In genomic region chr10:101441539-101442455, GRCh38 we compare ENCODE assay signal across 1 cellular context.
TF ChIP-seq lines count a peak whose summit lies in the region.

No MANE protein-coding gene starts in this region.

TF ChIP-seq in HEK293, 187 proteins besides CTCF, POLR2A, EP300 and RAD21 (continued from another document):
- TF ChIP-seq ZNF518A (tag by site-specific recombination; conservative IDR thresholded peaks at IDR 0.05; ENCODE audit: low read depth) (0 out of 2 replicates have a peak, but pooled peaks have one; percentile 54), ZNF10 (tag by site-specific recombination; IDR thresholded peaks at IDR 0.05) (peak; percentile 82; the same call in 1 of the 2 replicates), ZNF169 (tag by site-specific recombination; IDR thresholded peaks at IDR 0.05) (no peak; the same call in 1 of the 2 replicates), ZNF701 (tag by site-specific recombination; IDR thresholded peaks at IDR 0.05) (no peak), ZNF24 (tag by site-specific recombination; IDR thresholded peaks at IDR 0.05) (peak; percentile 97), IKZF3 (tag by site-specific recombination; IDR thresholded peaks at IDR 0.05) (peak; percentile 83), ZSCAN30 (tag by site-specific recombination; IDR thresholded peaks at IDR 0.05) (peak; percentile 91; the same call in 1 of the 2 replicates), ZNF335 (tag by site-specific recombination; conservative IDR thresholded peaks at IDR 0.05) (peak; percentile 84), ZNF121 (tag by site-specific recombination; IDR thresholded peaks at IDR 0.05) (no peak), ZNF624 (tag by site-specific recombination; IDR thresholded peaks at IDR 0.05) (peak; percentile 47; the same call in 1 of the 2 replicates), ZNF837 (tag by site-specific recombination; IDR thresholded peaks at IDR 0.05) (peak; percentile 94; the same call in 1 of the 2 replicates), ZNF423 (tag by site-specific recombination; IDR thresholded peaks at IDR 0.05) (no peak), ZNF174 (tag by site-specific recombination; IDR thresholded peaks at IDR 0.05) (no peak), ZNF510 (tag by site-specific recombination; IDR thresholded peaks at IDR 0.05; ENCODE audit: insufficient replicate concordance) (no peak), ZNF544 (tag by site-specific recombination; IDR thresholded peaks at IDR 0.05) (no peak), ZSCAN5A (tag by site-specific recombination; IDR thresholded peaks at IDR 0.05) (peak; percentile 70; the same call in 1 of the 2 replicates), ZNF37A (tag by site-specific recombination; IDR thresholded peaks at IDR 0.05) (no peak), ZNF391 (tag by site-specific recombination; IDR thresholded peaks at IDR 0.05; ENCODE audit: borderline replicate concordance, low read depth) (peak; percentile 100), ZSCAN23 (tag by site-specific recombination; IDR thresholded peaks at IDR 0.05) (peak; percentile 99), BCL11A (tag by site-specific recombination; IDR thresholded peaks at IDR 0.05; ENCODE audit: low read depth) (peak; percentile 99), ZNF26 (tag by site-specific recombination; IDR thresholded peaks at IDR 0.05) (no peak; the same call in 1 of the 2 replicates), GLIS2 (tag by site-specific recombination; IDR thresholded peaks at IDR 0.05) (no peak), ZNF18 (tag by site-specific recombination; IDR thresholded peaks at IDR 0.05) (peak; percentile 96), KLF7 (tag by site-specific recombination; IDR thresholded peaks at IDR 0.05; ENCODE audit: borderline replicate concordance) (peak; percentile 91; the same call in 1 of the 2 replicates), GLIS1 (tag by site-specific recombination; IDR thresholded peaks at IDR 0.05) (peak; percentile 80), ZNF768 (tag by site-specific recombination; IDR thresholded peaks at IDR 0.05) (no peak), ZNF350 (tag by site-specific recombination; IDR thresholded peaks at IDR 0.05) (no peak), ZNF132 (tag by site-specific recombination; IDR thresholded peaks at IDR 0.05; ENCODE audit: borderline replicate concordance) (no peak), ZBTB49 (tag by site-specific recombination; IDR thresholded peaks at IDR 0.05; ENCODE audit: low read depth) (no peak), ZNF639 (tag by site-specific recombination; IDR thresholded peaks at IDR 0.05) (peak; percentile 100), ZNF660 (tag by site-specific recombination; IDR thresholded peaks at IDR 0.05) (peak; percentile 64; the same call in 1 of the 2 replicates), SETDB1 (IDR thresholded peaks at IDR 0.05; ENCODE audit: insufficient read length, low read length) (no peak), ZNF548 (tag by site-specific recombination; IDR thresholded peaks at IDR 0.05) (no peak), ZNF140 (tag by site-specific recombination; IDR thresholded peaks at IDR 0.05) (no peak), ZNF488 (tag by site-specific recombination; IDR thresholded peaks at IDR 0.05) (no peak), ZNF473 (tag by site-specific recombination; IDR thresholded peaks at IDR 0.05) (no peak), ZNF2 (tag by site-specific recombination; IDR thresholded peaks at IDR 0.05) (peak; percentile 99), ZNF621 (tag by site-specific recombination; IDR thresholded peaks at IDR 0.05) (no peak), KLF1 (tag by site-specific recombination; IDR thresholded peaks at IDR 0.05) (peak; percentile 72; the same call in 1 of the 2 replicates), WT1 (tag by site-specific recombination; IDR thresholded peaks at IDR 0.05) (peak; percentile 89), ZNF266 (tag by site-specific recombination; IDR thresholded peaks at IDR 0.05; ENCODE audit: low read depth) (no peak), ZNF792 (tag by site-specific recombination; IDR thresholded peaks at IDR 0.05) (0 out of 2 replicates have a peak, but pooled peaks have one; percentile 53), ZFP3 (tag by site-specific recombination; IDR thresholded peaks at IDR 0.05; ENCODE audit: low read depth) (no peak), MZF1 (tag by site-specific recombination; IDR thresholded peaks at IDR 0.05; ENCODE audit: borderline replicate concordance) (no peak), ZNF19 (tag by site-specific recombination; IDR thresholded peaks at IDR 0.05; ENCODE audit: low read depth) (no peak), ZNF416 (tag by site-specific recombination; IDR thresholded peaks at IDR 0.05) (no peak), BCL6B (tag by site-specific recombination; IDR thresholded peaks at IDR 0.05) (peak; percentile 80), ZNF398 (tag by site-specific recombination; IDR thresholded peaks at IDR 0.05) (peak; percentile 91), ZNF214 (tag by site-specific recombination; IDR thresholded peaks at IDR 0.05; ENCODE audit: borderline replicate concordance) (no peak)
